12 cellular contexts compared by ENCODE assay signal in the genomic region with DNA sequence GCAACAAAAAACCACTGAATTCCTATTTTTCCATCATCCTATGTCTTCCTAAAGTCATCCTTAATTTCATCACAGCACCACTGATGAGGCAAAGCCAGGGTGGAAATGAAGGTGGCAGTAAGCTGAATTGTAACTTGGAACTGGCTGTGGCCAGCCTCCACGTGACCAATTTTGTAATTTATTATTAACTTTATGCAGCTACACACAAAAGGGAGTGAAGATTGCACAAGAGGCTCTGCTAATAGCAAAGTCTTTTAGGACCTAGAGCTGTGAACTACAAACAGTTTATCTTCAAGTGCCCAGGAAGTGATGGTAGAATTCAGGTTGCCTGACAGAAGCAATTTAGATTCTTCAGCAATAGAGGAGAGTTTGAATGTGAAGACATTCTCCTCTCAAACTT.
DNase-seq lines count a peak whose midpoint lies in the region; ATAC-seq, FAIRE-seq and TF ChIP-seq lines count a peak whose summit lies in the region.
"Had no signal": no experiment of that assay in that cellular context is flagged by ENCODE, and none has a peak within 500 bp of the region (broad histone marks: within the 10 kb centered on the region; RNA-seq: fewer than 3 reads in every experiment).

No MANE protein-coding gene starts in this region.

- no peak for ATAC-seq in GM21528 (IDR thresholded peaks at IDR 0.05; ENCODE audit: low FRiP score, unreplicated experiment)

- H3K9ac ChIP-seq in stomach smooth muscle (ENCODE audit: low read length in 2 of 2): no peak overlapping the region

- DNase-seq in activated CD4-positive, alpha-beta T cell treated with anti-CD3 and anti-CD28 coated beads, Interleukin-2, amount 10 ng/mL, durations not matched to agents 24 days and 14 days: no peak
- DNase-seq in activated CD4-positive, alpha-beta T cell treated with anti-CD3 and anti-CD28 coated beads, Interleukin-2, amount 50 U/mL, for 1 hour: no peak
- peak; percentile 72 for DNase-seq in RCC 7860 (ENCODE audit: low spot score)
- DNase-seq in foreskin fibroblast: peak; percentile 59 to 68
- no peak for DNase-seq in HT-29 (ENCODE audit: low spot score)
- no peak for DNase-seq in COLO668 (lab: John Stamatoyannopoulos, UW; ENCODE audit: unreplicated experiment)
- DNase-seq: hypothalamus, RPMI8226 had no signal

- H3K27me3 ChIP-seq in stomach smooth muscle (ENCODE audit: control insufficient read depth in 1 of 2, insufficient read depth in 2 of 2, low read length in 2 of 2): no peaks in the 10 kb centered on the region

- intact Hi-C loops in activated CD4-positive, alpha-beta T cell treated with anti-CD3 and anti-CD28 coated beads, Interleukin-2, amount 10 ng/mL, durations not matched to agents 24 days and 14 days (cut with micrococcal nuclease): loop anchor here (2.0 to 5.0 kb wide), 5 partner anchors 16 to 677 kb away; no protein-coding TSS in a partner anchor

- no peak for TF ChIP-seq CTCF in foreskin fibroblast (IDR thresholded peaks at IDR 0.05; ENCODE audit: low read depth, low read length)

- H3K36me3 ChIP-seq in stomach smooth muscle (ENCODE audit: control insufficient read depth in 2 of 2, insufficient read depth in 2 of 2, low read length in 2 of 2): no peaks in the 10 kb centered on the region

- peak overlapping the region; percentile 82 for H3K27ac Mint-ChIP-seq in activated CD4-positive, alpha-beta T cell treated with anti-CD3 and anti-CD28 coated beads, Interleukin-2, amount 10 ng/mL, durations not matched to agents 24 days and 14 days

- no peaks in the 10 kb centered on the region for H3K27me3 Mint-ChIP-seq in activated CD4-positive, alpha-beta T cell treated with anti-CD3 and anti-CD28 coated beads, Interleukin-2, amount 10 ng/mL, durations not matched to agents 24 days and 14 days

- no peak for FAIRE-seq in RCC 7860 (lab: Jason Lieb, UNC)
- FAIRE-seq: HTR-8/SVneo had no signal

- peak overlapping the region in 1 of 2 donors; percentile 4 for H3K4me3 ChIP-seq in foreskin fibroblast (ENCODE audit: low read depth in 1 of 2, low read length in 2 of 2)
- no peak overlapping the region for H3K4me3 ChIP-seq in stomach smooth muscle (ENCODE audit: low read length in 2 of 2)
- H3K4me3 ChIP-seq: skin epidermis had no signal

- H3K4me1 Mint-ChIP-seq in activated CD4-positive, alpha-beta T cell treated with anti-CD3 and anti-CD28 coated beads, Interleukin-2, amount 10 ng/mL, durations not matched to agents 24 days and 14 days: peaks cover 43% of the 10 kb centered on the region

- H3K36me3 Mint-ChIP-seq in activated CD4-positive, alpha-beta T cell treated with anti-CD3 and anti-CD28 coated beads, Interleukin-2, amount 10 ng/mL, durations not matched to agents 24 days and 14 days (ENCODE audit: low read depth): no peaks in the 10 kb centered on the region

- H3K27ac ChIP-seq in stomach smooth muscle (ENCODE audit: low read length): peak overlapping the region; percentile 37

- no peaks in the 10 kb centered on the region for H3K9me3 ChIP-seq in stomach smooth muscle (ENCODE audit: control insufficient read depth in 2 of 2, low read length in 2 of 2)

- peaks cover 10% of the 10 kb centered on the region for H3K9me3 Mint-ChIP-seq in activated CD4-positive, alpha-beta T cell treated with anti-CD3 and anti-CD28 coated beads, Interleukin-2, amount 10 ng/mL, durations not matched to agents 24 days and 14 days

- H3K4me3 Mint-ChIP-seq in activated CD4-positive, alpha-beta T cell treated with anti-CD3 and anti-CD28 coated beads, Interleukin-2, amount 10 ng/mL, durations not matched to agents 24 days and 14 days: peak overlapping the region; percentile 9

- peaks cover 14% of the 10 kb centered on the region for H3K4me1 ChIP-seq in stomach smooth muscle (ENCODE audit: control insufficient read depth, insufficient read depth, low read length)

Comparison
In these comparisons a context has a peak if more than half of its experiments do, and no peak if none do; other contexts are left out.
1. DNase-seq: peak in RCC 7860 (single experiment) and foreskin fibroblast (2 of 2); none in activated CD4-positive, alpha-beta T cell treated with anti-CD3 and anti-CD28 coated beads, Interleukin-2, amount 10 ng/mL, durations not matched to agents 24 days and 14 days (single experiment), activated CD4-positive, alpha-beta T cell treated with anti-CD3 and anti-CD28 coated beads, Interleukin-2, amount 50 U/mL, for 1 hour (single experiment), HT-29 (single experiment) and COLO668 (single experiment).